In the genomic region with DNA sequence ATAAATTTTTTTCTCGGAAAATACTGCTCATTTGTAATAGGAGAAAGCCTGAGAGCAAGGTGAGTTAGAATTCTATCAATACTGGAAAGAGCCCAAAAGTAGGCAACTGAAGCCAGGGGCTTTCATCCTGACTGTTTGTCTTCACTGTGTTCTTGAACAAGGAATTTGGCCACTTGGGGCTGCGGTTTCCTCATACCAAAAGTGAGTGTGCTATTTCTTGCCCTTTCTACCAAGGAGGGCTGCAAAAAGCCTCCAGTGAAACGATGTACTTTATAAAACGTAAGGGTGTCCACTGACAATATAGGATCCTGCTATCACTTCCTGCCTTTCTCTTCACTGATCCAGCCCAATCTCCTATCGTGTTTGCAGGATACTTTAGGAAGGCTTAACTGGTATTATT, we compare ENCODE assay signal across 21 cellular contexts.
A peak's percentile ranks its signal among the peaks of the same experiment; 100 is the strongest.
DNase-seq lines count a peak whose midpoint lies in the region; ATAC-seq and TF ChIP-seq lines count a peak whose summit lies in the region.
"Had no signal": no experiment of that assay in that cellular context is flagged by ENCODE, and none has a peak within 500 bp of the region (broad histone marks: within the 10 kb centered on the region; RNA-seq: fewer than 3 reads in every experiment).

No MANE protein-coding gene starts in this region.

- H3K9ac ChIP-seq in neural progenitor cell: no peak overlapping the region

- CTCF ChIA-PET in activated CD8-positive, alpha-beta memory T cell treated with anti-CD3 and anti-CD28 coated beads, Interleukin-2, amount 10 ng/mL, durations not matched to agents 7 days and 5 days (lab: Charles Lee): no interaction called here

- no peaks in the 10 kb centered on the region for H3K9me3 ChIP-seq in hepatocyte (ENCODE audit: low read depth)
- no peaks in the 10 kb centered on the region for H3K9me3 ChIP-seq in neural progenitor cell (ENCODE audit: low read depth)
- H3K9me3 ChIP-seq: HAP-1, Peyer's patch, SJSA1 had no signal

- H3F3A ChIP-seq in neural progenitor cell (ENCODE audit: low read depth): no peaks in the 10 kb centered on the region

- peaks cover 2% of the 10 kb centered on the region for H3K27me3 Mint-ChIP-seq in neural progenitor cell (ENCODE audit: insufficient read depth, low read depth)
- H3K27me3 Mint-ChIP-seq in activated CD8-positive, alpha-beta memory T cell treated with anti-CD3 and anti-CD28 coated beads, Interleukin-2, amount 10 ng/mL, durations not matched to agents 7 days and 5 days: no peaks in the 10 kb centered on the region

- no peaks in the 10 kb centered on the region for H3K4me1 Mint-ChIP-seq in neural progenitor cell
- no peaks in the 10 kb centered on the region for H3K4me1 Mint-ChIP-seq in activated CD8-positive, alpha-beta memory T cell treated with anti-CD3 and anti-CD28 coated beads, Interleukin-2, amount 10 ng/mL, durations not matched to agents 7 days and 5 days

- DNase-seq in DMS79 treated with DMSO at 0.1 percent for 48 hours (lab: John Stamatoyannopoulos, UW) (peak; percentile 55), DMS79 (lab: John Stamatoyannopoulos, UW) (no peak), hepatocyte (ENCODE audit: low spot score) (no peak), neural progenitor cell (ENCODE audit: low spot score) (no peak), COLO668 (lab: John Stamatoyannopoulos, UW; ENCODE audit: unreplicated experiment) (no peak), G401 (ENCODE audit: low spot score) (no peak)
- DNase-seq in activated CD8-positive, alpha-beta memory T cell treated with anti-CD3 and anti-CD28 coated beads, Interleukin-2, amount 10 ng/mL, durations not matched to agents 7 days and 5 days: no peak
- DNase-seq: AML-193; IMR-90; MM.1S; NCI-H1092; NCI-H2081; NCI-H2171 treated with DMSO at 0.1 percent for 48 hours; NCI-H748 treated with DMSO at 0.1 percent for 48 hours; NK-92 treated with Interleukin-12 subunit alpha and Interleukin-12 subunit beta, amount 100 ng/mL, for 24 hours; Peyer's patch had no signal

- no peak overlapping the region for H2AFZ ChIP-seq in hepatocyte
- peak overlapping the region; percentile 48 for H2AFZ ChIP-seq in neural progenitor cell (replicated peaks)

- no peak overlapping the region for H3K27ac Mint-ChIP-seq in neural progenitor cell
- H3K27ac Mint-ChIP-seq in activated CD8-positive, alpha-beta memory T cell treated with anti-CD3 and anti-CD28 coated beads, Interleukin-2, amount 10 ng/mL, durations not matched to agents 7 days and 5 days: no peak overlapping the region

- H3K9me3 Mint-ChIP-seq in neural progenitor cell: peaks cover 2% of the 10 kb centered on the region
- H3K9me3 Mint-ChIP-seq in activated CD8-positive, alpha-beta memory T cell treated with anti-CD3 and anti-CD28 coated beads, Interleukin-2, amount 10 ng/mL, durations not matched to agents 7 days and 5 days (ENCODE audit: low read depth): no peaks in the 10 kb centered on the region

- ATAC-seq in GM18519 (IDR thresholded peaks at IDR 0.05; ENCODE audit: low FRiP score, unreplicated experiment): no peak
- ATAC-seq in activated CD8-positive, alpha-beta memory T cell treated with anti-CD3 and anti-CD28 coated beads, Interleukin-2, amount 10 ng/mL, durations not matched to agents 7 days and 5 days: no peak

- H4K20me1 ChIP-seq in hepatocyte (ENCODE audit: insufficient read depth, poor library complexity, severe bottlenecking): no peaks in the 10 kb centered on the region
- no peaks in the 10 kb centered on the region for H4K20me1 ChIP-seq in neural progenitor cell (ENCODE audit: low read depth)

- H3K27ac ChIP-seq in hepatocyte: no peak overlapping the region
- no peak overlapping the region for H3K27ac ChIP-seq in neural progenitor cell
- H3K27ac ChIP-seq: 22Rv1, C4-2B, Peyer's patch, SJSA1 had no signal

- H3K36me3 ChIP-seq in hepatocyte (replicated peaks; ENCODE audit: insufficient read depth, low read depth): no peaks in the 10 kb centered on the region
- no peaks in the 10 kb centered on the region for H3K36me3 ChIP-seq in neural progenitor cell
- H3K36me3 ChIP-seq: HAP-1, Peyer's patch, SJSA1 had no signal

- in situ Hi-C loops in G401 (cut with HindIII; ENCODE audit: low sequenced_read_pairs): no loop called here

- H3K4me3 ChIP-seq in hepatocyte (no peak overlapping the region), neural progenitor cell (no peak overlapping the region)
- H3K4me3 ChIP-seq: HAP-1, Peyer's patch, SJSA1 had no signal

- WGBS in hepatocyte (ENCODE audit: low lambda C conversion rate, missing lambda C conversion rate): 37% methylated on average over 5 of the region's 5 CpGs

- peaks cover 12% of the 10 kb centered on the region for H3K4me1 ChIP-seq in hepatocyte (ENCODE audit: insufficient read depth)
- H3K4me1 ChIP-seq in neural progenitor cell: peaks cover 49% of the 10 kb centered on the region
- H3K4me1 ChIP-seq: HAP-1, Peyer's patch had no signal

- H3K27me3 ChIP-seq in hepatocyte (no peaks in the 10 kb centered on the region), neural progenitor cell (no peaks in the 10 kb centered on the region)
- H3K27me3 ChIP-seq: Peyer's patch, SJSA1 had no signal

- H3K4me2 ChIP-seq in hepatocyte (peak overlapping the region; percentile 39), neural progenitor cell (no peak overlapping the region)

- H3K79me2 ChIP-seq in hepatocyte (no peaks in the 10 kb centered on the region), neural progenitor cell (ENCODE audit: low read depth) (no peaks in the 10 kb centered on the region)

- no peak overlapping the region for H3K4me3 Mint-ChIP-seq in neural progenitor cell
- H3K4me3 Mint-ChIP-seq in activated CD8-positive, alpha-beta memory T cell treated with anti-CD3 and anti-CD28 coated beads, Interleukin-2, amount 10 ng/mL, durations not matched to agents 7 days and 5 days: no peak overlapping the region

- H3K36me3 Mint-ChIP-seq in neural progenitor cell: no peaks in the 10 kb centered on the region
- H3K36me3 Mint-ChIP-seq in activated CD8-positive, alpha-beta memory T cell treated with anti-CD3 and anti-CD28 coated beads, Interleukin-2, amount 10 ng/mL, durations not matched to agents 7 days and 5 days: no peaks in the 10 kb centered on the region

- TF ChIP-seq CTCF in hepatocyte (IDR thresholded peaks at IDR 0.05; ENCODE audit: poor library complexity): no peak
- no peak for TF ChIP-seq CTCF in neural progenitor cell (IDR thresholded peaks at IDR 0.05)

- no peaks in the 10 kb centered on the region for H3K9me2 ChIP-seq in hepatocyte (replicated peaks; ENCODE audit: insufficient read depth)
